In genomic region chr4:47913328-47913727, GRCh38 we compare ENCODE assay signal across 8 cellular contexts. TPM values are rescaled to one million over a fixed set of nuclear protein-coding genes. Genes with fewer than 3 reads are reported as not detected.
A peak's percentile ranks its signal among the peaks of the same experiment; 100 is the strongest.
DNase-seq lines count a peak whose midpoint lies in the region; ATAC-seq and TF ChIP-seq lines count a peak whose summit lies in the region.

No MANE protein-coding gene starts in this region.

- no peaks in the 10 kb centered on the region for H3K9me3 Mint-ChIP-seq in activated naive CD8-positive, alpha-beta T cell treated with anti-CD3 and anti-CD28 coated beads, Interleukin-2, amount 10 ng/mL, durations not matched to agents 7 days and 5 days

- peak overlapping the region; percentile 92 for H3K4me3 Mint-ChIP-seq in activated naive CD8-positive, alpha-beta T cell treated with anti-CD3 and anti-CD28 coated beads, Interleukin-2, amount 10 ng/mL, durations not matched to agents 7 days and 5 days

- POLR2A ChIA-PET in AG04449 (lab: Yijun Ruan, JAX) (no interaction called here), HEK293 (lab: Yijun Ruan, JAX) (no interaction called here)
- POLR2A ChIA-PET in activated naive CD8-positive, alpha-beta T cell treated with anti-CD3 and anti-CD28 coated beads, Interleukin-2, amount 10 ng/mL, durations not matched to agents 7 days and 5 days (lab: Charles Lee), result interaction anchor here (0.7 kb wide), 1 partner anchor 853 kb away, joined by 3 read pairs; no protein-coding TSS in a partner anchor

- DNase-seq in AG04449 (ENCODE audit: low read depth, low spot score), result no peak
- no peak for DNase-seq in activated naive CD8-positive, alpha-beta T cell treated with anti-CD3 and anti-CD28 coated beads, Interleukin-2, amount 10 ng/mL, durations not matched to agents 7 days and 5 days
- peak; percentile 21 for DNase-seq in kidney glomerular epithelial cell (lab: John Stamatoyannopoulos, UW)
- no peak for DNase-seq in tibial artery
- no peak for DNase-seq in cortex of kidney (lab: John Stamatoyannopoulos, UW)

- H3K4me1 Mint-ChIP-seq in activated naive CD8-positive, alpha-beta T cell treated with anti-CD3 and anti-CD28 coated beads, Interleukin-2, amount 10 ng/mL, durations not matched to agents 7 days and 5 days, result peaks cover 17% of the 10 kb centered on the region

- H3K27ac ChIP-seq in HEK293 (ENCODE audit: extremely low read depth, low read depth, low read length) (no peak overlapping the region; the same call in 1 of the 2 replicates), tibial artery (peak overlapping the region in 1 of 2 donors; percentile 78)

- H3K9me3 ChIP-seq in HEK293 (ENCODE audit: control insufficient read depth, insufficient read depth, low read depth, low read length) (no peaks in the 10 kb centered on the region), tibial artery (no peaks in the 10 kb centered on the region)

- peaks cover 10% of the 10 kb centered on the region for H3K36me3 Mint-ChIP-seq in activated naive CD8-positive, alpha-beta T cell treated with anti-CD3 and anti-CD28 coated beads, Interleukin-2, amount 10 ng/mL, durations not matched to agents 7 days and 5 days

- no peak for ATAC-seq in activated naive CD8-positive, alpha-beta T cell treated with anti-CD3 and anti-CD28 coated beads, Interleukin-2, amount 10 ng/mL, durations not matched to agents 7 days and 5 days (ENCODE audit: low read depth)
- ATAC-seq in HG02970 (IDR thresholded peaks at IDR 0.05; ENCODE audit: low FRiP score, unreplicated experiment) (no peak), HG02798 (IDR thresholded peaks at IDR 0.05; ENCODE audit: poor library complexity, unreplicated experiment) (no peak)

- intact Hi-C loops in tibial artery (cut with DNase I; ENCODE audit: low total_unique reads), result no loop called here

- CTCF ChIA-PET in AG04449 (lab: Yijun Ruan, JAX) (interaction anchor here (1.0 kb wide), 1 partner anchor 18 kb away, joined by 4 read pairs; no protein-coding TSS in a partner anchor), HEK293 (lab: Yijun Ruan, JAX) (interaction anchor here (0.7 kb wide), 1 partner anchor 216 kb away, joined by 3 read pairs; no protein-coding TSS in a partner anchor)

- H3K36me3 ChIP-seq in HEK293 (ENCODE audit: control insufficient read depth in 2 of 2, insufficient read depth in 1 of 2, low read length in 2 of 2), result peaks cover 3 to 26% of the 10 kb centered on the region in 2 experiments
- H3K36me3 ChIP-seq in tibial artery, result peaks cover 8 to 16% (median 11%) of the 10 kb centered on the region in 3 donors

- TF ChIP-seq CTCF in AG04449 (IDR thresholded peaks at IDR 0.05; ENCODE audit: insufficient read depth, low read length, missing control alignments), result no peak
- no peak for TF ChIP-seq CTCF in HEK293 (tag by site-specific recombination; IDR thresholded peaks at IDR 0.05)
- TF ChIP-seq CTCF in tibial artery (IDR thresholded peaks at IDR 0.05), result no peak

- H3K27me3 ChIP-seq in tibial artery, result no peaks in the 10 kb centered on the region

- no peaks in the 10 kb centered on the region for H3K27me3 Mint-ChIP-seq in activated naive CD8-positive, alpha-beta T cell treated with anti-CD3 and anti-CD28 coated beads, Interleukin-2, amount 10 ng/mL, durations not matched to agents 7 days and 5 days

- H3K4me3 ChIP-seq in AG04449 (ENCODE audit: low read depth, low read length) (peak overlapping the region; percentile 85), HEK293 (ENCODE audit: low read depth, low read length) (peak overlapping the region; percentile 79), tibial artery (peak overlapping the region; percentile 75 to 82)

- peak overlapping the region; percentile 82 for H3K27ac Mint-ChIP-seq in activated naive CD8-positive, alpha-beta T cell treated with anti-CD3 and anti-CD28 coated beads, Interleukin-2, amount 10 ng/mL, durations not matched to agents 7 days and 5 days

- H3K4me1 ChIP-seq in HEK293 (ENCODE audit: control insufficient read depth, insufficient read depth, low read length), result no peaks in the 10 kb centered on the region
- H3K4me1 ChIP-seq in tibial artery, result peaks cover 0 to 16% (median 10%) of the 10 kb centered on the region in 4 donors

TF ChIP-seq in HEK293, 187 proteins besides CTCF, POLR2A, EP300 and RAD21:
- TF ChIP-seq ZNF558 (tag by site-specific recombination; IDR thresholded peaks at IDR 0.05) (no peak), GFI1B (tag by site-specific recombination; IDR thresholded peaks at IDR 0.05) (0 out of 2 replicates have a peak, but pooled peaks have one; percentile 28)

RNA-seq across cellular contexts. Expression of gene NFXL1, which starts 1.1 kb away (rescaled TPM):
- 10 to 100 TPM; 10.3 TPM for total RNA-seq in activated naive CD8-positive, alpha-beta T cell treated with anti-CD3 and anti-CD28 coated beads, Interleukin-2, amount 10 ng/mL, durations not matched to agents 7 days and 5 days
